10 cellular contexts compared by ENCODE assay signal in genomic region chr1:96983866-96984265, GRCh38.
"Had no signal": no experiment of that assay in that cellular context is flagged by ENCODE, and none has a peak within 500 bp of the region (broad histone marks: within the 10 kb centered on the region; RNA-seq: fewer than 3 reads in every experiment).

No MANE protein-coding gene starts in this region.

- DNase-seq: GM23248, GOT3, H7, H9, HCEC 1CT, HFFc6 had no signal

- H3K27ac ChIP-seq: GM23248 had no signal

- H3K4me2 ChIP-seq: GM23338 had no signal

- FAIRE-seq: H1, H54 had no signal

- H2AFZ ChIP-seq: GM23248 had no signal

- H3K4me3 ChIP-seq: GM23248, GM23338, HAP-1 had no signal

- H3K9ac ChIP-seq: GM23248 had no signal

- H3K36me3 ChIP-seq: HAP-1 had no signal

- H3K9me3 ChIP-seq: HAP-1 had no signal

- H3K4me1 ChIP-seq: HAP-1 had no signal
